In the genomic region with DNA sequence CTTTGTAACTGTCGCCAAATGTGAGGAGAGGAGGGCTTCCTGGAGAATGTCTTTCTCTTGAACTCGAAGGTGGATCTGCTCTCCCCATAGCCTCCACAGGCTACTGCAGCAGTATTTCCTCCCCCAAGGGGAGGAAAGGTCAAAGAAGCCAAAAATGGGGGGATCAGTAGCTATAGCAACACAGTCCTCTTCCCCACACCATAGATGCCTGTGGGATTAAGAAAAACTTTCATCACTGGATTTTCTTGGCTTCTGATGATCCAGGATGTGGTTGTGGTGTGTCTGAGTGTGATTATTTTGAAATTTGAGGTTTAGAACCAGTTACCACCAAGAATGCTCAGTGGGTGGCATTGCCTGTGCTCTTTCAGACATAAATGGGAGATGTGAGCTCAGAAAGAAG, we compare ENCODE assay signal across 8 cellular contexts.
DNase-seq lines count a peak whose midpoint lies in the region; ATAC-seq and TF ChIP-seq lines count a peak whose summit lies in the region.

No MANE protein-coding gene starts in this region.

- TF ChIP-seq CTCF in heart right ventricle (IDR thresholded peaks at IDR 0.05) (no peak), gastroesophageal sphincter (IDR thresholded peaks at IDR 0.05) (no peak)

- peaks cover 11% of the 10 kb centered on the region for H3K4me1 ChIP-seq in CD8-positive, alpha-beta memory T cell (ENCODE audit: insufficient read depth, low read length)
- H3K4me1 ChIP-seq in heart right ventricle (peaks cover 0 to 10% (median 0%) of the 10 kb centered on the region in 9 donors), gastroesophageal sphincter (no peaks in the 10 kb centered on the region)

- no peak for TF ChIP-seq EP300 in gastroesophageal sphincter (IDR thresholded peaks at IDR 0.05)

- H3K9me3 ChIP-seq in CD8-positive, alpha-beta memory T cell (ENCODE audit: low read length) = no peaks in the 10 kb centered on the region
- H3K9me3 ChIP-seq in heart right ventricle = peaks cover 0 to 2% (median 0%) of the 10 kb centered on the region in 11 donors
- H3K9me3 ChIP-seq in gastroesophageal sphincter = no peaks in the 10 kb centered on the region

- H3K4me3 ChIP-seq in CD8-positive, alpha-beta memory T cell (ENCODE audit: low read length) = no peak overlapping the region
- H3K4me3 ChIP-seq in heart right ventricle = no peak overlapping the region
- no peak overlapping the region for H3K4me3 ChIP-seq in gastroesophageal sphincter

- peak in 2 of 5 donors; percentile 39 to 40 for DNase-seq in CD8-positive, alpha-beta memory T cell
- DNase-seq in NCI-H226 (peak; percentile 88), fibroblast of peridontal ligament (ENCODE audit: extremely low read depth) (peak; percentile 59), medulla oblongata (ENCODE audit: extremely low spot score) (no peak), NCI-H2227 (lab: John Stamatoyannopoulos, UW; ENCODE audit: unreplicated experiment) (no peak), heart right ventricle (no peak)

- POLR2A ChIA-PET in CD8-positive, alpha-beta memory T cell (lab: Charles Lee) = no interaction called here

- no peak for TF ChIP-seq POLR2A in gastroesophageal sphincter (IDR thresholded peaks at IDR 0.05)

- H3K27me3 Mint-ChIP-seq in CD8-positive, alpha-beta memory T cell = peaks cover 5 to 26% of the 10 kb centered on the region in 2 donors

- no peaks in the 10 kb centered on the region for H3K9me3 Mint-ChIP-seq in CD8-positive, alpha-beta memory T cell

- H3K27me3 ChIP-seq in CD8-positive, alpha-beta memory T cell (ENCODE audit: insufficient read depth, low read length, poor library complexity, severe bottlenecking) = no peaks in the 10 kb centered on the region
- H3K27me3 ChIP-seq in heart right ventricle = peaks cover 0 to 21% (median 7%) of the 10 kb centered on the region in 7 donors
- no peaks in the 10 kb centered on the region for H3K27me3 ChIP-seq in gastroesophageal sphincter

- intact Hi-C loops in heart right ventricle (cut with DNase I) = no loop called here

- peak; percentile 46 for ATAC-seq in GM21717 (IDR thresholded peaks at IDR 0.05; ENCODE audit: unreplicated experiment)
- ATAC-seq in heart right ventricle = no peak
- no peak for ATAC-seq in gastroesophageal sphincter

- peak overlapping the region in 4 of 7 donors; percentile 3 to 59 (median 46) for H3K4me3 Mint-ChIP-seq in CD8-positive, alpha-beta memory T cell

- H3K36me3 Mint-ChIP-seq in CD8-positive, alpha-beta memory T cell = peaks cover 0 to 6% (median 0%) of the 10 kb centered on the region in 3 donors

- CTCF ChIA-PET in CD8-positive, alpha-beta memory T cell (lab: Charles Lee) = interaction anchor here (1.4 kb wide), 1 partner anchor 23 kb away, joined by 3 read pairs; no protein-coding TSS in a partner anchor

- peaks cover 21 to 28% (median 25%) of the 10 kb centered on the region in 3 donors for H3K4me1 Mint-ChIP-seq in CD8-positive, alpha-beta memory T cell

- no peak overlapping the region for H3K27ac ChIP-seq in CD8-positive, alpha-beta memory T cell (ENCODE audit: low read depth, low read length)
- H3K27ac ChIP-seq in heart right ventricle = no peak overlapping the region
- no peak overlapping the region for H3K27ac ChIP-seq in gastroesophageal sphincter

- 50% methylated on average over 2 of the region's 2 CpGs for WGBS in heart right ventricle, 2 donors
- WGBS in gastroesophageal sphincter (ENCODE audit: low coverage in 1 of 2), 2 donors = 69 to 76% methylated on average over 2 of the region's 2 CpGs

- H3K27ac Mint-ChIP-seq in CD8-positive, alpha-beta memory T cell = peak overlapping the region in 3 of 8 donors; percentile 17 to 58 (median 25)

- no peaks in the 10 kb centered on the region for H3K36me3 ChIP-seq in CD8-positive, alpha-beta memory T cell (ENCODE audit: insufficient read depth, low read length)
- H3K36me3 ChIP-seq in heart right ventricle (no peaks in the 10 kb centered on the region), gastroesophageal sphincter (no peaks in the 10 kb centered on the region)

Comparison
In these comparisons a context has a peak if more than half of its experiments do, and no peak if none do; other contexts are left out.
1. DNase-seq: peak in NCI-H226 (single experiment) and fibroblast of peridontal ligament (single experiment); none in medulla oblongata (single experiment), NCI-H2227 (single experiment) and heart right ventricle (0 of 2).